21 cellular contexts compared by ENCODE assay signal in the genomic region with DNA sequence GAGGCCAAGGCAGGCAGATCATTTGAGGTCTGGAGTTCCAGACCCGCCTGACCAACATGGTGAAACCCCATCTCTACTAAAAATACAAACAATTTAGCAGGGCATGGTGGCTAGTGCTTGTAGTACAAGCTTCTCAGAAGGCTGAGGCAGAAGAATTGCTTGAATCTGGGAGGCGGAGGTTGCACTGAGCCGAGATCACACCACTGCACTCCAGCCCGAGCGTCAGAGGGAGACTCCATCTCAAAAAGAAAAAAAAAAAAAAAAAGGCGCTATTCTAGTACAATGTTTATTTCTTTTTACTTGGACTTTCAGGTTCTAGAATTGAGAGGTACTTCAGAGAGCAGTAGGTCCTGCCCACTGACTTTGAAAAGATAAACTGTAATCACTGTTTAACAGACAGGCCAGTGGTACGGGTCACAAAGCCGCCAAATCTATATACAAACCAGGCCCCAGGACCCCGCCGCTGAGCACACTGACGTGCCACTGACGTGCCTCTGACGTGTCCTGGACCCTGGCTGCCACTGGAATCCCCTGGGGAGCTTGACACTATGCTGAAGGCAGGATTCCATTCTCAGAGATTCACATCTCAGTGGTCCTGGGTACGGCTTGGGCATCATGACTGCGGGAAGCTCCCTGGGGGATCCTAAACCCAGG.
A peak's percentile ranks its signal among the peaks of the same experiment; 100 is the strongest.
DNase-seq lines count a peak whose midpoint lies in the region; ATAC-seq and TF ChIP-seq lines count a peak whose summit lies in the region.
"Had no signal": no experiment of that assay in that cellular context is flagged by ENCODE, and none has a peak within 500 bp of the region (broad histone marks: within the 10 kb centered on the region; RNA-seq: fewer than 3 reads in every experiment).

No MANE protein-coding gene starts in this region.

- H3K27ac Mint-ChIP-seq in GM23338 = no peak overlapping the region
- no peak overlapping the region for H3K27ac Mint-ChIP-seq in effector memory CD8-positive, alpha-beta T cell

- H3K4me3 Mint-ChIP-seq in GM23338 = no peak overlapping the region
- no peak overlapping the region for H3K4me3 Mint-ChIP-seq in effector memory CD8-positive, alpha-beta T cell

- peaks cover 7% of the 10 kb centered on the region; the same call in 1 of the 2 replicates for H3K9me2 ChIP-seq in GM23338 (ENCODE audit: insufficient read depth)
- H3K9me2 ChIP-seq: SK-N-SH had no signal

- ATAC-seq in GM23338 (no peak), HG02840 (IDR thresholded peaks at IDR 0.05; ENCODE audit: low FRiP score, unreplicated experiment) (no peak), HG03196 (IDR thresholded peaks at IDR 0.05; ENCODE audit: unreplicated experiment) (no peak)
- no peak for ATAC-seq in effector memory CD8-positive, alpha-beta T cell (replicated peaks)

- H3K27ac ChIP-seq in GM23338 (ENCODE audit: low read depth) (no peak overlapping the region), mesodermal cell (ENCODE audit: low read depth, low read length, severe bottlenecking) (peak overlapping the region; percentile 62)
- H3K27ac ChIP-seq: Peyer's patch had no signal

- DNase-seq in GM23338 (ENCODE audit: low spot score) (no peak), SK-N-DZ (ENCODE audit: low spot score) (peak; percentile 46), NCI-H2029 (lab: John Stamatoyannopoulos, UW) (no peak)
- no peak for DNase-seq in effector memory CD8-positive, alpha-beta T cell
- DNase-seq: ACHN, DMS 273 treated with DMSO at 0.1 percent for 48 hours, GF-D8, HCEC 1CT, Kasumi-1, MG63, NCI-H1048, NCI-H146, NCI-H2081, NCI-H2171 treated with DMSO at 0.1 percent for 48 hours, NCI-H446, Peyer's patch, SHP77, SK-N-SH had no signal

- no peaks in the 10 kb centered on the region for H4K20me1 ChIP-seq in GM23338 (replicated peaks; ENCODE audit: insufficient read depth)

- H3K36me3 Mint-ChIP-seq in GM23338 (ENCODE audit: low read depth) = no peaks in the 10 kb centered on the region
- peaks cover 3% of the 10 kb centered on the region for H3K36me3 Mint-ChIP-seq in effector memory CD8-positive, alpha-beta T cell (ENCODE audit: insufficient read depth)

- no peaks in the 10 kb centered on the region for H3K9me3 ChIP-seq in mesodermal cell (ENCODE audit: control insufficient read depth, low read length)
- H3K9me3 ChIP-seq: MG63, Peyer's patch, SK-N-SH had no signal

- no peaks in the 10 kb centered on the region for H3K79me2 ChIP-seq in GM23338 (replicated peaks; ENCODE audit: insufficient read depth)

- H2AFZ ChIP-seq in GM23338 = peak overlapping the region; percentile 82; the same call in 1 of the 2 replicates

- peaks cover 1% of the 10 kb centered on the region for H3K27me3 Mint-ChIP-seq in GM23338 (ENCODE audit: insufficient read depth, low read depth, poor library complexity)
- no peaks in the 10 kb centered on the region for H3K27me3 Mint-ChIP-seq in effector memory CD8-positive, alpha-beta T cell

- H3K4me3 ChIP-seq in GM23338 = no peak overlapping the region
- no peak overlapping the region for H3K4me3 ChIP-seq in mesodermal cell (ENCODE audit: extremely low read depth, insufficient read depth, low read length, poor library complexity, severe bottlenecking)
- H3K4me3 ChIP-seq: MG63, Peyer's patch had no signal

- 87 to 90% methylated on average over 10 to 11 of the region's 15 CpGs for WGBS in mesodermal cell (ENCODE audit: insufficient coverage in 2 of 2), 2 experiments

- H3K27me3 ChIP-seq in GM23338 (ENCODE audit: insufficient read depth) = no peaks in the 10 kb centered on the region
- H3K27me3 ChIP-seq: Peyer's patch had no signal

- no peak for TF ChIP-seq CTCF in GM23338 (conservative IDR thresholded peaks at IDR 0.05; ENCODE audit: low read depth in 2 of 2)

- no peak overlapping the region for H3K4me2 ChIP-seq in GM23338
- H3K4me2 ChIP-seq: SK-N-SH had no signal

- H3K4me1 ChIP-seq in GM23338 (ENCODE audit: insufficient read depth) (peaks cover 22% of the 10 kb centered on the region), mesodermal cell (ENCODE audit: control insufficient read depth, insufficient read depth, low read length, poor library complexity, severe bottlenecking) (no peaks in the 10 kb centered on the region)
- H3K4me1 ChIP-seq: Peyer's patch had no signal

- H3K36me3 ChIP-seq in GM23338 (ENCODE audit: insufficient read depth) = no peaks in the 10 kb centered on the region
- H3K36me3 ChIP-seq in mesodermal cell (ENCODE audit: control insufficient read depth, insufficient read depth, low read length) = no peaks in the 10 kb centered on the region
- H3K36me3 ChIP-seq: MG63, Peyer's patch had no signal

- H3K4me1 Mint-ChIP-seq in GM23338 = peaks cover 22% of the 10 kb centered on the region; the same call in 2 of the 3 replicates
- no peaks in the 10 kb centered on the region for H3K4me1 Mint-ChIP-seq in effector memory CD8-positive, alpha-beta T cell (ENCODE audit: low read depth in 2 of 2)

- no peaks in the 10 kb centered on the region; the same call in 2 of the 3 replicates for H3K9me3 Mint-ChIP-seq in GM23338
- H3K9me3 Mint-ChIP-seq in effector memory CD8-positive, alpha-beta T cell = peaks cover 0 to 6% of the 10 kb centered on the region in 2 donors

- no peaks in the 10 kb centered on the region for H3F3A ChIP-seq in GM23338 (replicated peaks; ENCODE audit: low read depth)

TF ChIP-seq in GM23338, 12 proteins besides CTCF, POLR2A, EP300 and RAD21 (continues in another document):
- TF ChIP-seq EZH2phosphoT487 (IDR thresholded peaks at IDR 0.05; ENCODE audit: unreplicated experiment) = no peak
- no peak for TF ChIP-seq NANOG (IDR thresholded peaks at IDR 0.05; ENCODE audit: borderline replicate concordance)
- TF ChIP-seq, protein P1, sequence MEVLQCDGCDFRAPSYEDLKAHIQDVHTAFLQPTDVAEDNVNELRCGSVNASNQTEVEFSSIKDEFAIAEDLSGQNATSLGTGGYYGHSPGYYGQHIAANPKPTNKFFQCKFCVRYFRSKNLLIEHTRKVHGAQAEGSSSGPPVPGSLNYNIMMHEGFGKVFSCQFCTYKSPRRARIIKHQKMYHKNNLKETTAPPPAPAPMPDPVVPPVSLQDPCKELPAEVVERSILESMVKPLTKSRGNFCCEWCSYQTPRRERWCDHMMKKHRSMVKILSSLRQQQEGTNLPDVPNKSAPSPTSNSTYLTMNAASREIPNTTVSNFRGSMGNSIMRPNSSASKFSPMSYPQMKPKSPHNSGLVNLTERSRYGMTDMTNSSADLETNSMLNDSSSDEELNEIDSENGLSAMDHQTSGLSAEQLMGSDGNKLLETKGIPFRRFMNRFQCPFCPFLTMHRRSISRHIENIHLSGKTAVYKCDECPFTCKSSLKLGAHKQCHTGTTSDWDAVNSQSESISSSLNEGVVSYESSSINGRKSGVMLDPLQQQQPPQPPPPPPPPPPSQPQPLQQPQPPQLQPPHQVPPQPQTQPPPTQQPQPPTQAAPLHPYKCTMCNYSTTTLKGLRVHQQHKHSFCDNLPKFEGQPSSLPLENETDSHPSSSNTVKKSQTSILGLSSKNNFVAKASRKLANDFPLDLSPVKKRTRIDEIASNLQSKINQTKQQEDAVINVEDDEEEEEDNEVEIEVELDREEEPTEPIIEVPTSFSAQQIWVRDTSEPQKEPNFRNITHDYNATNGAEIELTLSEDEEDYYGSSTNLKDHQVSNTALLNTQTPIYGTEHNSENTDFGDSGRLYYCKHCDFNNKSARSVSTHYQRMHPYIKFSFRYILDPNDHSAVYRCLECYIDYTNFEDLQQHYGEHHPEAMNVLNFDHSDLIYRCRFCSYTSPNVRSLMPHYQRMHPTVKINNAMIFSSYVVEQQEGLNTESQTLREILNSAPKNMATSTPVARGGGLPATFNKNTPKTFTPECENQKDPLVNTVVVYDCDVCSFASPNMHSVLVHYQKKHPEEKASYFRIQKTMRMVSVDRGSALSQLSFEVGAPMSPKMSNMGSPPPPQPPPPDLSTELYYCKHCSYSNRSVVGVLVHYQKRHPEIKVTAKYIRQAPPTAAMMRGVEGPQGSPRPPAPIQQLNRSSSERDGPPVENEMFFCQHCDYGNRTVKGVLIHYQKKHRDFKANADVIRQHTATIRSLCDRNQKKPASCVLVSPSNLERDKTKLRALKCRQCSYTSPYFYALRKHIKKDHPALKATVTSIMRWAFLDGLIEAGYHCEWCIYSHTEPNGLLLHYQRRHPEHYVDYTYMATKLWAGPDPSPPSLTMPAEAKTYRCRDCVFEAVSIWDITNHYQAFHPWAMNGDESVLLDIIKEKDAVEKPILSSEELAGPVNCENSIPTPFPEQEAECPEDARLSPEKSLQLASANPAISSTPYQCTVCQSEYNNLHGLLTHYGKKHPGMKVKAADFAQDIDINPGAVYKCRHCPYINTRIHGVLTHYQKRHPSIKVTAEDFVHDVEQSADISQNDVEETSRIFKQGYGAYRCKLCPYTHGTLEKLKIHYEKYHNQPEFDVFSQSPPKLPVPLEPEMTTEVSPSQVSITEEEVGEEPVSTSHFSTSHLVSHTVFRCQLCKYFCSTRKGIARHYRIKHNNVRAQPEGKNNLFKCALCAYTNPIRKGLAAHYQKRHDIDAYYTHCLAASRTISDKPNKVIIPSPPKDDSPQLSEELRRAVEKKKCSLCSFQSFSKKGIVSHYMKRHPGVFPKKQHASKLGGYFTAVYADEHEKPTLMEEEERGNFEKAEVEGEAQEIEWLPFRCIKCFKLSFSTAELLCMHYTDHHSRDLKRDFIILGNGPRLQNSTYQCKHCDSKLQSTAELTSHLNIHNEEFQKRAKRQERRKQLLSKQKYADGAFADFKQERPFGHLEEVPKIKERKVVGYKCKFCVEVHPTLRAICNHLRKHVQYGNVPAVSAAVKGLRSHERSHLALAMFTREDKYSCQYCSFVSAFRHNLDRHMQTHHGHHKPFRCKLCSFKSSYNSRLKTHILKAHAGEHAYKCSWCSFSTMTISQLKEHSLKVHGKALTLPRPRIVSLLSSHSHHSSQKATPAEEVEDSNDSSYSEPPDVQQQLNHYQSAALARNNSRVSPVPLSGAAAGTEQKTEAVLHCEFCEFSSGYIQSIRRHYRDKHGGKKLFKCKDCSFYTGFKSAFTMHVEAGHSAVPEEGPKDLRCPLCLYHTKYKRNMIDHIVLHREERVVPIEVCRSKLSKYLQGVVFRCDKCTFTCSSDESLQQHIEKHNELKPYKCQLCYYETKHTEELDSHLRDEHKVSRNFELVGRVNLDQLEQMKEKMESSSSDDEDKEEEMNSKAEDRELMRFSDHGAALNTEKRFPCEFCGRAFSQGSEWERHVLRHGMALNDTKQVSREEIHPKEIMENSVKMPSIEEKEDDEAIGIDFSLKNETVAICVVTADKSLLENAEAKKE (CRISPR knock-in tag; IDR thresholded peaks at IDR 0.05) = no peak
- TF ChIP-seq, protein P2, sequence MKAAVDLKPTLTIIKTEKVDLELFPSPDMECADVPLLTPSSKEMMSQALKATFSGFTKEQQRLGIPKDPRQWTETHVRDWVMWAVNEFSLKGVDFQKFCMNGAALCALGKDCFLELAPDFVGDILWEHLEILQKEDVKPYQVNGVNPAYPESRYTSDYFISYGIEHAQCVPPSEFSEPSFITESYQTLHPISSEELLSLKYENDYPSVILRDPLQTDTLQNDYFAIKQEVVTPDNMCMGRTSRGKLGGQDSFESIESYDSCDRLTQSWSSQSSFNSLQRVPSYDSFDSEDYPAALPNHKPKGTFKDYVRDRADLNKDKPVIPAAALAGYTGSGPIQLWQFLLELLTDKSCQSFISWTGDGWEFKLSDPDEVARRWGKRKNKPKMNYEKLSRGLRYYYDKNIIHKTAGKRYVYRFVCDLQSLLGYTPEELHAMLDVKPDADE (IDR thresholded peaks at IDR 0.05) = no peak
- no peak for TF ChIP-seq ZNF114 (CRISPR knock-in tag; IDR thresholded peaks at IDR 0.05)
- no peak for TF ChIP-seq CREB1 (CRISPR knock-in tag; IDR thresholded peaks at IDR 0.05; ENCODE audit: low read depth)
